22 cellular contexts compared by ENCODE assay signal in genomic region chr9:13383216-13383615, GRCh38.
"Had no signal": no experiment of that assay in that cellular context is flagged by ENCODE, and none has a peak within 500 bp of the region (broad histone marks: within the 10 kb centered on the region; RNA-seq: fewer than 3 reads in every experiment).

No MANE protein-coding gene starts in this region.

- H3K4me2 ChIP-seq: smooth muscle cell had no signal

- H3K9me3 ChIP-seq: gastrocnemius medialis, lower lobe of right lung, neutrophil, pancreas, right lobe of liver, thyroid gland had no signal

- H3K27ac Mint-ChIP-seq: natural killer cell; progenitor cell of endocrine pancreas; stimulated activated naive CD8-positive, alpha-beta T cell treated with anti-CD3 and anti-CD28 coated beads, Interleukin-15, amount 100 ng/mL, for 72 hours; type B pancreatic cell had no signal

- H3K36me3 Mint-ChIP-seq: natural killer cell had no signal

- DNase-seq: foreskin fibroblast; gastrocnemius medialis; head of caudate nucleus; left ventricle myocardium superior; lower lobe of right lung; natural killer cell; pancreas; right lobe of liver; stimulated activated CD4-positive, alpha-beta T cell treated with anti-CD3 and anti-CD28 coated beads, Interleukin-12 subunit alpha, Interleukin-12 subunit beta, amount 100 ng/mL, for 4 hours; stimulated activated CD4-positive, alpha-beta T cell treated with anti-CD3 and anti-CD28 coated beads, Interleukin-1b, Interleukin-23, amount 100 ng/mL, for 48 hours; stimulated activated CD4-positive, alpha-beta T cell treated with anti-CD3 and anti-CD28 coated beads, Interleukin-4, amount 100 ng/mL, for 1 hour; stimulated activated CD8-positive, alpha-beta memory T cell treated with anti-CD3 and anti-CD28 coated beads, Interleukin-4, amount 100 ng/mL, for 48 hours; stimulated activated naive CD4-positive, alpha-beta T cell; stimulated activated naive CD8-positive, alpha-beta T cell treated with anti-CD3 and anti-CD28 coated beads, Interleukin-15, amount 100 ng/mL, for 72 hours; thyroid gland had no signal

- H3K4me1 ChIP-seq: gastrocnemius medialis, lower lobe of right lung, pancreas, right lobe of liver had no signal

- H3K4me3 Mint-ChIP-seq: natural killer cell; neural crest cell; stimulated activated naive CD8-positive, alpha-beta T cell treated with anti-CD3 and anti-CD28 coated beads, Interleukin-15, amount 100 ng/mL, for 72 hours; type B pancreatic cell had no signal

- H3K27me3 ChIP-seq: gastrocnemius medialis, neutrophil, pancreas, right lobe of liver, thyroid gland had no signal

- H3K36me3 ChIP-seq: gastrocnemius medialis, lower lobe of right lung, neutrophil, pancreas, right lobe of liver, thyroid gland had no signal

- H3K4me1 Mint-ChIP-seq: natural killer cell; stimulated activated naive CD8-positive, alpha-beta T cell treated with anti-CD3 and anti-CD28 coated beads, Interleukin-15, amount 100 ng/mL, for 72 hours had no signal

- H3K27me3 Mint-ChIP-seq: progenitor cell of endocrine pancreas; stimulated activated naive CD8-positive, alpha-beta T cell treated with anti-CD3 and anti-CD28 coated beads, Interleukin-15, amount 100 ng/mL, for 72 hours; type B pancreatic cell had no signal

- H3K27ac ChIP-seq: coronary artery, epithelial cell of prostate, gastrocnemius medialis, lower lobe of right lung, neutrophil, pancreas, right lobe of liver, thyroid gland had no signal

- H3K4me3 ChIP-seq: coronary artery, gastrocnemius medialis, lower lobe of right lung, pancreas, right lobe of liver, smooth muscle cell, thyroid gland had no signal
